13 cellular contexts compared by ENCODE assay signal in genomic region chr9:115157245-115157674, GRCh38. TPM values are rescaled to one million over a fixed set of nuclear protein-coding genes. Genes with fewer than 3 reads are reported as not detected.
DNase-seq lines count a peak whose midpoint lies in the region; ATAC-seq and TF ChIP-seq lines count a peak whose summit lies in the region.
"Had no signal": no experiment of that assay in that cellular context is flagged by ENCODE, and none has a peak within 500 bp of the region (broad histone marks: within the 10 kb centered on the region; RNA-seq: fewer than 3 reads in every experiment).

No MANE protein-coding gene starts in this region.

- H3K4me2 ChIP-seq in hepatocyte = no peak overlapping the region

- no peak for TF ChIP-seq POLR2A in adrenal gland (IDR thresholded peaks at IDR 0.05)

- TF ChIP-seq CTCF in HFF-Myc (IDR thresholded peaks at IDR 0.05; ENCODE audit: low read depth, low read length, missing control alignments) (no peak), adrenal gland (IDR thresholded peaks at IDR 0.05) (no peak), hepatocyte (IDR thresholded peaks at IDR 0.05; ENCODE audit: poor library complexity) (no peak), thoracic aorta (IDR thresholded peaks at IDR 0.05) (no peak)

- DNase-seq in HFF-Myc (ENCODE audit: extremely low read depth, low read depth) (peak; percentile 57), adrenal gland (peak in 4 of 7 donors; percentile 9 to 31 (median 17)), hepatocyte (ENCODE audit: low spot score) (peak; percentile 73), thoracic aorta (ENCODE audit: low spot score) (no peak), NCI-H2029 (lab: John Stamatoyannopoulos, UW) (no peak), NCI-H1436 (lab: John Stamatoyannopoulos, UW) (no peak), iPS-NIHi7 (ENCODE audit: extremely low spot score) (no peak)
- DNase-seq: glutamatergic neuron, natural killer cell, NCI-H1105 had no signal

- 36 to 48% (median 38%) methylated on average over 2 of the region's 2 CpGs for WGBS in adrenal gland, 4 donors
- 27% methylated on average over 2 of the region's 2 CpGs for WGBS in hepatocyte (ENCODE audit: low lambda C conversion rate, missing lambda C conversion rate)

- H3K79me2 ChIP-seq in hepatocyte = no peaks in the 10 kb centered on the region

- H3K27me3 ChIP-seq in adrenal gland (no peaks in the 10 kb centered on the region), hepatocyte (no peaks in the 10 kb centered on the region), thoracic aorta (replicated peaks; ENCODE audit: insufficient read depth) (no peaks in the 10 kb centered on the region)

- no peaks in the 10 kb centered on the region for H3K9me3 ChIP-seq in adrenal gland (replicated peaks in 1 of 3)
- H3K9me3 ChIP-seq in hepatocyte (ENCODE audit: low read depth) = no peaks in the 10 kb centered on the region
- no peaks in the 10 kb centered on the region for H3K9me3 ChIP-seq in thoracic aorta

- no peaks in the 10 kb centered on the region for H3K9me2 ChIP-seq in hepatocyte (replicated peaks; ENCODE audit: insufficient read depth)

- H3K4me3 ChIP-seq in HFF-Myc (replicated peaks; ENCODE audit: low read depth, low read length) (no peak overlapping the region), adrenal gland (no peak overlapping the region), hepatocyte (no peak overlapping the region), thoracic aorta (peak overlapping the region; percentile 21)

- no peak overlapping the region for H2AFZ ChIP-seq in hepatocyte

- H3K36me3 ChIP-seq in adrenal gland (replicated peaks in 1 of 2) (no peaks in the 10 kb centered on the region), hepatocyte (replicated peaks; ENCODE audit: insufficient read depth, low read depth) (no peaks in the 10 kb centered on the region), thoracic aorta (no peaks in the 10 kb centered on the region)

- no peaks in the 10 kb centered on the region for H4K20me1 ChIP-seq in hepatocyte (ENCODE audit: insufficient read depth, poor library complexity, severe bottlenecking)

- ATAC-seq in thoracic aorta (ENCODE audit: insufficient number of reproducible peaks, low FRiP score, low read depth) = peak; percentile 78
- ATAC-seq in GM18520 (IDR thresholded peaks at IDR 0.05; ENCODE audit: unreplicated experiment) = no peak
- ATAC-seq: activated CD4-positive, CD25-positive, alpha-beta regulatory T cell treated with anti-CD3 and anti-CD28 coated beads, Interleukin-2, amount 50 U/mL, for 24 hours; natural killer cell; Panc1 had no signal

- H3K4me1 ChIP-seq in adrenal gland (replicated peaks in 1 of 2) (no peaks in the 10 kb centered on the region), hepatocyte (ENCODE audit: insufficient read depth) (peaks cover 7% of the 10 kb centered on the region), thoracic aorta (ENCODE audit: control insufficient read depth in 1 of 2, low read depth in 2 of 2) (peaks cover 18 to 28% of the 10 kb centered on the region in 2 donors)

- intact Hi-C loops in adrenal gland (cut with DNase I) = no loop called here

- H3K27ac ChIP-seq in adrenal gland (no peak overlapping the region), hepatocyte (peak overlapping the region; percentile 22), thoracic aorta (peak overlapping the region; percentile 65 to 91)

RNA-seq across cellular contexts. Expression of gene TNC, which starts 39.3 kb away (rescaled TPM):
- total RNA-seq in adrenal gland (10 to 100 TPM in 6 of 8 donors, 1 to 10 TPM in 2; 6.9 to 53.8 (median 14.1) TPM), hepatocyte (18.1 and 20.9 TPM in 2 replicates), thoracic aorta (100 to 1,000 TPM in 1 of 2 donors, 10 to 100 TPM in 1; 87.1 to 243 TPM)
- polyA plus RNA-seq in adrenal gland (1 to 10 TPM; 1.9 to 7.3 (median 2.7) TPM), hepatocyte (12.7 and 24.6 TPM in 2 replicates)
- total RNA-seq: natural killer cell had no signal

Comparison
In these comparisons a context has a peak if more than half of its experiments do, and no peak if none do; other contexts are left out.
1. DNase-seq: peak in HFF-Myc (single experiment), adrenal gland (4 of 7) and hepatocyte (single experiment); none in thoracic aorta (single experiment), NCI-H2029 (single experiment), NCI-H1436 (single experiment) and iPS-NIHi7 (single experiment).
2. H3K27ac ChIP-seq: peak in hepatocyte (single experiment) and thoracic aorta (2 of 2); none in adrenal gland (0 of 5).